12 cellular contexts compared by ENCODE assay signal in genomic region chrX:134418317-134419113, GRCh38.
"Had no signal": no experiment of that assay in that cellular context is flagged by ENCODE, and none has a peak within 500 bp of the region (broad histone marks: within the 10 kb centered on the region; RNA-seq: fewer than 3 reads in every experiment).

No MANE protein-coding gene starts in this region.

- H3K4me3 ChIP-seq: gastroesophageal sphincter had no signal

- FAIRE-seq: bronchial epithelial cell, keratinocyte had no signal

- H3K27me3 ChIP-seq: gastroesophageal sphincter had no signal

- H3K27ac ChIP-seq: gastroesophageal sphincter had no signal

- H3K4me1 ChIP-seq: gastroesophageal sphincter had no signal

- H3K9me3 ChIP-seq: gastroesophageal sphincter had no signal

- DNase-seq: activated CD4-positive, alpha-beta memory T cell treated with anti-CD3 and anti-CD28 coated beads for 36 hours; activated CD4-positive, CD25-positive, alpha-beta regulatory T cell treated with anti-CD3 and anti-CD28 coated beads, Interleukin-2, amount 50 U/mL, for 72 hours; activated gamma-delta T cell; activated T-cell treated with anti-CD3 and anti-CD28 coated beads, Interleukin-2, amount 50 U/mL, for 48 hours; anterior cingulate cortex; midbrain; naive thymus-derived CD4-positive, alpha-beta T cell; right cardiac atrium; stimulated activated CD4-positive, alpha-beta T cell treated with anti-CD3 and anti-CD28 coated beads, Interleukin-2, amount 100 ng/mL, for 24 hours had no signal
